ENCODE assay signal across 16 cellular contexts in genomic region chr16:102060-102855, GRCh38. TPM values are rescaled to one million over a fixed set of nuclear protein-coding genes. Genes with fewer than 3 reads are reported as not detected.
A peak's percentile ranks its signal among the peaks of the same experiment; 100 is the strongest.
DNase-seq lines count a peak whose midpoint lies in the region; ATAC-seq, FAIRE-seq and TF ChIP-seq lines count a peak whose summit lies in the region.
"Had no signal": no experiment of that assay in that cellular context is flagged by ENCODE, and none has a peak within 500 bp of the region (broad histone marks: within the 10 kb centered on the region; RNA-seq: fewer than 3 reads in every experiment).

No MANE protein-coding gene starts in this region.

- dilution Hi-C loops in endothelial cell of umbilical vein (cut with MboI; ENCODE audit: extremely low pct_ligation_motif_present, low sequenced_read_pairs) = no loop called here

- CTCF ChIA-PET in WTC11 (lab: Charles Lee) = interaction anchor here (1.0 to 1.5 kb wide), 2 partner anchors 16 to 36 kb away, joined by 5 to 6 read pairs; no protein-coding TSS in a partner anchor
- CTCF ChIA-PET in endothelial cell of umbilical vein (lab: Charles Lee) = interaction anchor here (1.4 to 6.0 kb wide), 3 partner anchors 37 to 260 kb away, joined by 5 to 130 read pairs (median 7); partner anchors contain the start of gene HBQ1

- H3K27me3 Mint-ChIP-seq in WTC11 (ENCODE audit: low read depth) = no peaks in the 10 kb centered on the region
- H3K27me3 Mint-ChIP-seq: CD4-positive, CD25-positive, alpha-beta regulatory T cell had no signal

- H3K79me2 ChIP-seq in endothelial cell of umbilical vein (ENCODE audit: control insufficient read depth, insufficient read depth, low read length) = no peaks in the 10 kb centered on the region
- H3K79me2 ChIP-seq: hepatocyte had no signal

- H3K9me3 ChIP-seq in endothelial cell of umbilical vein (replicated peaks; ENCODE audit: control insufficient read depth, insufficient read depth, low read length) = no peaks in the 10 kb centered on the region
- no peaks in the 10 kb centered on the region for H3K9me3 ChIP-seq in right lobe of liver

- H4K20me1 ChIP-seq in endothelial cell of umbilical vein (replicated peaks; ENCODE audit: control insufficient read depth, extremely low read depth, insufficient read depth, low read length) = no peaks in the 10 kb centered on the region

- TF ChIP-seq CTCF in WTC11 (IDR thresholded peaks at IDR 0.05) = no peak
- TF ChIP-seq CTCF in endothelial cell of umbilical vein (IDR thresholded peaks at IDR 0.05; ENCODE audit: extremely low read depth in 1 of 2, insufficient read depth in 1 of 2, low read depth in 1 of 2, low read length in 2 of 2) = no peak
- TF ChIP-seq CTCF in right lobe of liver (IDR thresholded peaks at IDR 0.05) = no peak

- POLR2A ChIA-PET in WTC11 (lab: Charles Lee) = interaction anchor here (0.6 kb wide), 1 partner anchor 15 kb away, joined by 3 read pairs; no protein-coding TSS in a partner anchor
- POLR2A ChIA-PET in endothelial cell of umbilical vein (lab: Charles Lee) = no interaction called here

- no peak overlapping the region for H3K4me3 Mint-ChIP-seq in WTC11
- no peak overlapping the region for H3K4me3 Mint-ChIP-seq in stimulated activated effector memory CD8-positive, alpha-beta T cell treated with anti-CD3 and anti-CD28 coated beads, Interleukin-12 subunit alpha, Interleukin-12 subunit beta, amount 100 ng/mL, for 72 hours
- H3K4me3 Mint-ChIP-seq: activated T-cell treated with anti-CD3 and anti-CD28 coated beads, Interleukin-2, amount 50 U/mL, for 72 hours had no signal

- intact Hi-C loops in endothelial cell of umbilical vein (cut with micrococcal nuclease) = no loop called here
- intact Hi-C loops in right lobe of liver (cut with DNase I) = no loop called here
- intact Hi-C loops in posterior vena cava (cut with DNase I) = no loop called here

- ATAC-seq in WTC11 (no peak), right lobe of liver (peak; percentile 12 to 62 (median 35))
- no peak for ATAC-seq in stimulated activated effector memory CD8-positive, alpha-beta T cell treated with anti-CD3 and anti-CD28 coated beads, Interleukin-12 subunit alpha, Interleukin-12 subunit beta, amount 100 ng/mL, for 72 hours
- ATAC-seq: activated T-cell treated with anti-CD3 and anti-CD28 coated beads, Interleukin-2, amount 50 U/mL, for 72 hours had no signal

- H3K27ac ChIP-seq in endothelial cell of umbilical vein (ENCODE audit: insufficient read depth, low read depth, low read length) (peak overlapping the region; percentile 11), right lobe of liver (peak overlapping the region in 2 of 3 donors; percentile 20 to 47)
- H3K27ac ChIP-seq: hepatocyte, WERI-Rb-1 had no signal

- FAIRE-seq in endothelial cell of umbilical vein (lab: Jason Lieb, UNC) = no peak
- FAIRE-seq: colon had no signal

- no peaks in the 10 kb centered on the region for H3K9me3 Mint-ChIP-seq in WTC11
- H3K9me3 Mint-ChIP-seq in stimulated activated effector memory CD8-positive, alpha-beta T cell treated with anti-CD3 and anti-CD28 coated beads, Interleukin-12 subunit alpha, Interleukin-12 subunit beta, amount 100 ng/mL, for 72 hours = no peaks in the 10 kb centered on the region
- H3K9me3 Mint-ChIP-seq: activated T-cell treated with anti-CD3 and anti-CD28 coated beads, Interleukin-2, amount 50 U/mL, for 72 hours; CD4-positive, CD25-positive, alpha-beta regulatory T cell had no signal

- WGBS in right lobe of liver (ENCODE audit: insufficient coverage, low coverage, low lambda C conversion rate, missing lambda C conversion rate) = 44% methylated on average over 11 of the region's 19 CpGs

- H3K4me3 ChIP-seq in endothelial cell of umbilical vein (replicated peaks in 1 of 3; ENCODE audit: insufficient read depth in 1 of 3, low read depth in 1 of 3, low read length in 3 of 3) (no peak overlapping the region), right lobe of liver (no peak overlapping the region)
- H3K4me3 ChIP-seq: hepatocyte had no signal

- no TSS peak for BruUV-seq in endothelial cell of umbilical vein (replicated peaks; lab: Mats Ljungman, UMichigan)

- TF ChIP-seq POLR2A in endothelial cell of umbilical vein (IDR thresholded peaks at IDR 0.05; ENCODE audit: low read depth, low read length) (no peak), right lobe of liver (IDR thresholded peaks at IDR 0.05) (no peak)

- no peaks in the 10 kb centered on the region for H3K9me1 ChIP-seq in endothelial cell of umbilical vein (replicated peaks; ENCODE audit: control insufficient read depth, extremely low read depth, insufficient read depth, low read length)

- DNase-seq in WTC11 (ENCODE audit: low spot score) (no peak), endothelial cell of umbilical vein (ENCODE audit: low read depth, low spot score) (peak; percentile 65), right lobe of liver (peak in 1 of 3 donors; percentile 84), SK-N-DZ (ENCODE audit: low spot score) (no peak), NCI-H1694 (lab: John Stamatoyannopoulos, UW) (no peak), NCI-H2029 (lab: John Stamatoyannopoulos, UW) (no peak), posterior vena cava (ENCODE audit: low spot score) (no peak)
- DNase-seq in stimulated activated effector memory CD8-positive, alpha-beta T cell treated with anti-CD3 and anti-CD28 coated beads, Interleukin-12 subunit alpha, Interleukin-12 subunit beta, amount 100 ng/mL, for 72 hours (ENCODE audit: low spot score in 2 of 2) = no peak
- DNase-seq: activated T-cell treated with anti-CD3 and anti-CD28 coated beads, Interleukin-2, amount 50 U/mL, for 72 hours; CD4-positive, CD25-positive, alpha-beta regulatory T cell; GOT3; NCI-H2081; stimulated activated CD4-positive, alpha-beta T cell treated with anti-CD3 and anti-CD28 coated beads, Interleukin-4, amount 100 ng/mL, for 1 hour; WERI-Rb-1 had no signal

- H3K4me1 Mint-ChIP-seq in WTC11 = peaks cover 3% of the 10 kb centered on the region; the same call in 1 of the 2 replicates
- peaks cover 23% of the 10 kb centered on the region for H3K4me1 Mint-ChIP-seq in stimulated activated effector memory CD8-positive, alpha-beta T cell treated with anti-CD3 and anti-CD28 coated beads, Interleukin-12 subunit alpha, Interleukin-12 subunit beta, amount 100 ng/mL, for 72 hours

- no peaks in the 10 kb centered on the region; the same call in none of the 2 replicates for H3K36me3 Mint-ChIP-seq in WTC11
- peaks cover 91% of the 10 kb centered on the region for H3K36me3 Mint-ChIP-seq in stimulated activated effector memory CD8-positive, alpha-beta T cell treated with anti-CD3 and anti-CD28 coated beads, Interleukin-12 subunit alpha, Interleukin-12 subunit beta, amount 100 ng/mL, for 72 hours

- H3K4me2 ChIP-seq in endothelial cell of umbilical vein (ENCODE audit: insufficient read depth, low read length) = no peak overlapping the region
- H3K4me2 ChIP-seq: hepatocyte had no signal

- H3K36me3 ChIP-seq in endothelial cell of umbilical vein (ENCODE audit: control insufficient read depth in 2 of 2, extremely low read depth in 1 of 2, insufficient read depth in 2 of 2, low read length in 2 of 2) (peaks cover 0 to 9% of the 10 kb centered on the region in 2 experiments), right lobe of liver (no peaks in the 10 kb centered on the region)

- peaks cover 5% of the 10 kb centered on the region for H3K4me1 ChIP-seq in endothelial cell of umbilical vein (ENCODE audit: control insufficient read depth, extremely low read depth, insufficient read depth, low read length)
- H3K4me1 ChIP-seq in right lobe of liver = peaks cover 0 to 43% (median 8%) of the 10 kb centered on the region in 4 donors

- no peak overlapping the region for H2AFZ ChIP-seq in endothelial cell of umbilical vein (ENCODE audit: low read depth, low read length)
- H2AFZ ChIP-seq: hepatocyte had no signal

- H3K27me3 ChIP-seq in endothelial cell of umbilical vein (ENCODE audit: control insufficient read depth in 2 of 2, insufficient read depth in 2 of 2, low read length in 2 of 2) (no peaks in the 10 kb centered on the region), right lobe of liver (no peaks in the 10 kb centered on the region)
- H3K27me3 ChIP-seq: hepatocyte had no signal

- H3K27ac Mint-ChIP-seq in WTC11 = peak overlapping the region; percentile 57; the same call in 1 of the 2 replicates
- H3K27ac Mint-ChIP-seq in stimulated activated effector memory CD8-positive, alpha-beta T cell treated with anti-CD3 and anti-CD28 coated beads, Interleukin-12 subunit alpha, Interleukin-12 subunit beta, amount 100 ng/mL, for 72 hours = peak overlapping the region; percentile 45
- H3K27ac Mint-ChIP-seq: activated T-cell treated with anti-CD3 and anti-CD28 coated beads, Interleukin-2, amount 50 U/mL, for 72 hours; CD4-positive, CD25-positive, alpha-beta regulatory T cell had no signal

- H3K9ac ChIP-seq in endothelial cell of umbilical vein (replicated peaks; ENCODE audit: extremely low read depth, insufficient read depth, low read length) = no peak overlapping the region

RNA-seq across cellular contexts. Expression of gene MPG, which starts 24.2 kb away (rescaled TPM):
- total RNA-seq in WTC11 (2021) (60.0 to 62.0 TPM (median 60.0 TPM) in 3 replicates), endothelial cell of umbilical vein (68.1 and 70.5 TPM in 2 replicates), right lobe of liver (10 to 100 TPM; 20.7 to 76.4 (median 26.9) TPM), posterior vena cava (10 to 100 TPM; 42.2 to 45.6 TPM)
- 140 and 178 TPM in 2 replicates for polyA plus RNA-seq in endothelial cell of umbilical vein
- 54.6 and 92.5 TPM in 2 replicates for polyA plus RNA-seq in endothelial cell of umbilical vein (2011; cell fraction: cytosol; rRNA removed)
- polyA plus RNA-seq in endothelial cell of umbilical vein (2011; cell fraction: nucleus; rRNA removed) = 26.0 and 26.1 TPM in 2 replicates
- 48.5 and 63.0 TPM in 2 replicates for polyA plus RNA-seq in endothelial cell of umbilical vein (2012)
- polyA minus RNA-seq in endothelial cell of umbilical vein = 16.4 and 18.6 TPM in 2 replicates
- 38.9 TPM for polyA minus RNA-seq in endothelial cell of umbilical vein (2011; cell fraction: cytosol; rRNA and poly(A)+ RNA removed)
- 4.2 and 14.6 TPM in 2 replicates for polyA minus RNA-seq in endothelial cell of umbilical vein (2011; cell fraction: nucleus; rRNA and poly(A)+ RNA removed)
- 69.5 and 87.0 TPM in 2 replicates for polyA plus RNA-seq in SK-N-DZ (2014; cell fraction: cytosol; rRNA removed)
- polyA plus RNA-seq in SK-N-DZ (2014; cell fraction: nucleus; rRNA removed) = 45.3 and 75.7 TPM in 2 replicates

RNA-seq across cellular contexts. Expression of gene RHBDF1, which starts 29.8 kb away (rescaled TPM):
- 40.9 to 60.8 TPM (median 44.2 TPM) in 3 replicates for total RNA-seq in WTC11 (2021)
- total RNA-seq in endothelial cell of umbilical vein = 55.1 and 57.0 TPM in 2 replicates
- polyA plus RNA-seq in endothelial cell of umbilical vein = 113 and 137 TPM in 2 replicates
- 36.3 and 43.7 TPM in 2 replicates for polyA plus RNA-seq in endothelial cell of umbilical vein (2011; cell fraction: cytosol; rRNA removed)
- polyA plus RNA-seq in endothelial cell of umbilical vein (2011; cell fraction: nucleus; rRNA removed) = 340 and 426 TPM in 2 replicates
- polyA plus RNA-seq in endothelial cell of umbilical vein (2012) = 43.3 and 52.5 TPM in 2 replicates
- polyA minus RNA-seq in endothelial cell of umbilical vein = 67.9 and 77.9 TPM in 2 replicates
- 5.2 TPM for polyA minus RNA-seq in endothelial cell of umbilical vein (2011; cell fraction: cytosol; rRNA and poly(A)+ RNA removed)
- polyA minus RNA-seq in endothelial cell of umbilical vein (2011; cell fraction: nucleus; rRNA and poly(A)+ RNA removed) = 70.9 and 84.9 TPM in 2 replicates
- total RNA-seq in right lobe of liver = 10 to 100 TPM in 1 of 6 experiments, 1 to 10 TPM in 5; 5.0 to 14.3 (median 7.1) TPM
- 0.60 and 3.3 TPM in 2 replicates for polyA plus RNA-seq in SK-N-DZ (2014; cell fraction: cytosol; rRNA removed)
- polyA plus RNA-seq in SK-N-DZ (2014; cell fraction: nucleus; rRNA removed) = 15.2 and 16.0 TPM in 2 replicates
- total RNA-seq in posterior vena cava = 10 to 100 TPM; 39.5 to 39.7 TPM
- polyA plus RNA-seq: CD4-positive, CD25-positive, alpha-beta regulatory T cell had no signal

RNA-seq across cellular contexts. Expression of gene NPRL3, which starts 36.2 kb away (rescaled TPM):
- total RNA-seq in WTC11 (2021) = 41.1 to 47.9 TPM (median 45.7 TPM) in 3 replicates
- total RNA-seq in endothelial cell of umbilical vein = 36.3 and 40.4 TPM in 2 replicates
- 19.3 and 22.4 TPM in 2 replicates for polyA plus RNA-seq in endothelial cell of umbilical vein
- 23.5 and 25.6 TPM in 2 replicates for polyA plus RNA-seq in endothelial cell of umbilical vein (2011; cell fraction: cytosol; rRNA removed)
- polyA plus RNA-seq in endothelial cell of umbilical vein (2011; cell fraction: nucleus; rRNA removed) = 41.0 and 49.7 TPM in 2 replicates
- polyA plus RNA-seq in endothelial cell of umbilical vein (2012) = 38.5 and 53.1 TPM in 2 replicates
- polyA minus RNA-seq in endothelial cell of umbilical vein = 19.3 and 21.5 TPM in 2 replicates
- polyA minus RNA-seq in endothelial cell of umbilical vein (2011; cell fraction: cytosol; rRNA and poly(A)+ RNA removed) = 16.2 TPM
- 24.2 and 28.7 TPM in 2 replicates for polyA minus RNA-seq in endothelial cell of umbilical vein (2011; cell fraction: nucleus; rRNA and poly(A)+ RNA removed)
- 10 to 100 TPM; 12.7 to 20.0 (median 13.9) TPM for total RNA-seq in right lobe of liver
- 17.1 and 18.8 TPM in 2 replicates for polyA plus RNA-seq in SK-N-DZ (2014; cell fraction: cytosol; rRNA removed)
- polyA plus RNA-seq in SK-N-DZ (2014; cell fraction: nucleus; rRNA removed) = 22.8 and 23.5 TPM in 2 replicates
- 10 to 100 TPM; 13.2 to 22.1 TPM for total RNA-seq in posterior vena cava

RNA-seq across cellular contexts. Expression of gene SNRNP25, which starts 48.6 kb away (rescaled TPM):
- 51.6 to 55.9 TPM (median 54.7 TPM) in 3 replicates for total RNA-seq in WTC11 (2021)
- 41.8 and 50.2 TPM in 2 replicates for total RNA-seq in endothelial cell of umbilical vein
- polyA plus RNA-seq in endothelial cell of umbilical vein = 42.1 and 49.6 TPM in 2 replicates
- polyA plus RNA-seq in endothelial cell of umbilical vein (2011; cell fraction: cytosol; rRNA removed) = 76.4 and 84.8 TPM in 2 replicates
- 28.5 and 33.5 TPM in 2 replicates for polyA plus RNA-seq in endothelial cell of umbilical vein (2011; cell fraction: nucleus; rRNA removed)
- polyA plus RNA-seq in endothelial cell of umbilical vein (2012) = 54.9 and 59.2 TPM in 2 replicates
- polyA minus RNA-seq in endothelial cell of umbilical vein = 18.4 and 18.6 TPM in 2 replicates
- 18.6 TPM for polyA minus RNA-seq in endothelial cell of umbilical vein (2011; cell fraction: cytosol; rRNA and poly(A)+ RNA removed)
- 3.8 and 4.0 TPM in 2 replicates for polyA minus RNA-seq in endothelial cell of umbilical vein (2011; cell fraction: nucleus; rRNA and poly(A)+ RNA removed)
- 10 to 100 TPM; 11.7 to 15.9 (median 14.8) TPM for total RNA-seq in right lobe of liver
- polyA plus RNA-seq in SK-N-DZ (2014; cell fraction: cytosol; rRNA removed) = 82.8 and 118 TPM in 2 replicates
- polyA plus RNA-seq in SK-N-DZ (2014; cell fraction: nucleus; rRNA removed) = 39.4 and 52.0 TPM in 2 replicates
- 10 to 100 TPM; 11.2 to 11.6 TPM for total RNA-seq in posterior vena cava

RNA-seq across cellular contexts. Expression of gene POLR3K, which starts 48.9 kb away (rescaled TPM):
- total RNA-seq in WTC11 (2021) = 37.9 to 40.1 TPM (median 38.6 TPM) in 3 replicates
- 18.4 and 20.6 TPM in 2 replicates for total RNA-seq in endothelial cell of umbilical vein
- 28.0 and 33.2 TPM in 2 replicates for polyA plus RNA-seq in endothelial cell of umbilical vein
- polyA plus RNA-seq in endothelial cell of umbilical vein (2011; cell fraction: cytosol; rRNA removed) = 32.9 and 42.4 TPM in 2 replicates
- polyA plus RNA-seq in endothelial cell of umbilical vein (2011; cell fraction: nucleus; rRNA removed) = 11.6 and 12.5 TPM in 2 replicates
- polyA plus RNA-seq in endothelial cell of umbilical vein (2012) = 25.5 and 35.5 TPM in 2 replicates
- polyA minus RNA-seq in endothelial cell of umbilical vein = 17.6 and 17.7 TPM in 2 replicates
- 34.3 TPM for polyA minus RNA-seq in endothelial cell of umbilical vein (2011; cell fraction: cytosol; rRNA and poly(A)+ RNA removed)
- polyA minus RNA-seq in endothelial cell of umbilical vein (2011; cell fraction: nucleus; rRNA and poly(A)+ RNA removed) = 2.9 and 3.4 TPM in 2 replicates
- total RNA-seq in right lobe of liver = 1 to 10 TPM; 3.5 to 6.3 (median 4.3) TPM
- polyA plus RNA-seq in SK-N-DZ (2014; cell fraction: cytosol; rRNA removed) = 22.1 and 27.1 TPM in 2 replicates
- 13.1 and 25.6 TPM in 2 replicates for polyA plus RNA-seq in SK-N-DZ (2014; cell fraction: nucleus; rRNA removed)
- total RNA-seq in posterior vena cava = 1 to 10 TPM; 7.4 to 7.9 TPM

Comparison
In these comparisons a context has a peak if more than half of its experiments do, and no peak if none do; other contexts are left out.
1. ATAC-seq: peak in right lobe of liver (4 of 4); none in WTC11 (single experiment) and stimulated activated effector memory CD8-positive, alpha-beta T cell treated with anti-CD3 and anti-CD28 coated beads, Interleukin-12 subunit alpha, Interleukin-12 subunit beta, amount 100 ng/mL, for 72 hours (single experiment).